Comparison of ENCODE assay signal across 21 cellular contexts in the genomic region with DNA sequence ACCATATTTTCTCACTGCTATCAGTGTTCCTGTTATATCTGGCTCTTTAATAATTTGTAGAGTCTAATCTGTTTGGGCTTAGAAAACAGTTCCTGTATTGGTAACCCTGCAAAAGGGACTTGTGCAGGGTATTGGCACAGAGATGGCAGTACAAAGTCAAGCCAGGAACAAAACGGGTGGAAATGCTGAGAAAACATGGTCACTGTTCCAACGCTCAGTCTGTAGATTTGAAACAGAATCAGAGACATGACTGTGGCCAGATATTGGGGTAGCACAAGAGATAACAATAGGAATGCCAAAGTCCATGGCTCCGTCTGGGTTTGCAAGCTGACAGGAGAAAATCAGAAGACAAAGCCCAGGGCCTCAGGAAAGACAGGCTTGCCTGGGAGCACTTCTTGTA.
"Had no signal": no experiment of that assay in that cellular context is flagged by ENCODE, and none has a peak within 500 bp of the region (broad histone marks: within the 10 kb centered on the region; RNA-seq: fewer than 3 reads in every experiment).

No MANE protein-coding gene starts in this region.

- H3K27me3 ChIP-seq: breast epithelium, foreskin keratinocyte, suprapubic skin, upper lobe of right lung had no signal

- H3K4me1 ChIP-seq: breast epithelium, foreskin keratinocyte, suprapubic skin, upper lobe of right lung had no signal

- DNase-seq: activated B cell treated with CpG ODN at 0.5 μM for 24 hours; activated CD4-positive, alpha-beta memory T cell treated with anti-CD3 and anti-CD28 coated beads, Interleukin-2, amount 10 ng/mL, durations not matched to agents 7 days and 5 days; activated CD4-positive, alpha-beta T cell treated with anti-CD3 and anti-CD28 coated beads for 48 hours; activated naive CD4-positive, alpha-beta T cell treated with anti-CD3 and anti-CD28 coated beads for 36 hours; activated T-cell treated with anti-CD3 and anti-CD28 coated beads, Interleukin-2, amount 50 U/mL, for 24 hours; anterior cingulate cortex; effector CD8-positive, alpha-beta T cell; foreskin keratinocyte; kidney glomerular epithelial cell; mesenchymal stem cell; natural killer cell; stimulated activated CD4-positive, alpha-beta T cell treated with anti-CD3 and anti-CD28 coated beads, Interleukin-15, amount 100 ng/mL, for 24 hours; stimulated activated CD4-positive, alpha-beta T cell treated with anti-CD3 and anti-CD28 coated beads, Interleukin-2, amount 100 ng/mL, for 48 hours; T-helper 1 cell; T-helper 9 cell; upper lobe of right lung had no signal

- H3K27ac Mint-ChIP-seq: activated B cell treated with CpG ODN at 0.5 μM for 24 hours; activated CD4-positive, alpha-beta memory T cell treated with anti-CD3 and anti-CD28 coated beads, Interleukin-2, amount 10 ng/mL, durations not matched to agents 7 days and 5 days; activated naive CD4-positive, alpha-beta T cell treated with anti-CD3 and anti-CD28 coated beads for 36 hours; activated T-cell treated with anti-CD3 and anti-CD28 coated beads, Interleukin-2, amount 50 U/mL, for 24 hours; dendritic cell treated with granulocyte-macrophage colony-stimulating factor and Interleukin-4, amounts not matched to agents 40 ng/mL and 50 ng/mL, for 4 days; natural killer cell; stimulated activated naive CD8-positive, alpha-beta T cell treated with anti-CD3 and anti-CD28 coated beads, Interleukin-15, Interleukin-2, amounts not matched to agents 100 ng/mL and 50 ng/mL, for 24 hours had no signal

- H3K4me1 Mint-ChIP-seq: activated B cell treated with CpG ODN at 0.5 μM for 24 hours; activated CD4-positive, alpha-beta memory T cell treated with anti-CD3 and anti-CD28 coated beads, Interleukin-2, amount 10 ng/mL, durations not matched to agents 7 days and 5 days; natural killer cell had no signal

- H3K27ac ChIP-seq: breast epithelium, foreskin keratinocyte, SK-N-MC, suprapubic skin, upper lobe of right lung had no signal

- H3K27me3 Mint-ChIP-seq: activated B cell treated with CpG ODN at 0.5 μM for 24 hours; activated CD4-positive, alpha-beta memory T cell treated with anti-CD3 and anti-CD28 coated beads, Interleukin-2, amount 10 ng/mL, durations not matched to agents 7 days and 5 days; activated T-cell treated with anti-CD3 and anti-CD28 coated beads, Interleukin-2, amount 50 U/mL, for 24 hours; dendritic cell treated with granulocyte-macrophage colony-stimulating factor and Interleukin-4, amounts not matched to agents 40 ng/mL and 50 ng/mL, for 4 days; stimulated activated naive CD8-positive, alpha-beta T cell treated with anti-CD3 and anti-CD28 coated beads, Interleukin-15, Interleukin-2, amounts not matched to agents 100 ng/mL and 50 ng/mL, for 24 hours had no signal

- H3K4me3 ChIP-seq: breast epithelium, SK-N-MC, suprapubic skin, upper lobe of right lung had no signal

- H3K36me3 Mint-ChIP-seq: natural killer cell had no signal

- H3K36me3 ChIP-seq: breast epithelium, suprapubic skin, upper lobe of right lung had no signal

- H3K9me3 Mint-ChIP-seq: dendritic cell treated with granulocyte-macrophage colony-stimulating factor and Interleukin-4, amounts not matched to agents 40 ng/mL and 50 ng/mL, for 4 days had no signal

- H3K9me3 ChIP-seq: breast epithelium, suprapubic skin, upper lobe of right lung had no signal

- H3K4me3 Mint-ChIP-seq: activated B cell treated with CpG ODN at 0.5 μM for 24 hours; activated CD4-positive, alpha-beta memory T cell treated with anti-CD3 and anti-CD28 coated beads, Interleukin-2, amount 10 ng/mL, durations not matched to agents 7 days and 5 days; activated naive CD4-positive, alpha-beta T cell treated with anti-CD3 and anti-CD28 coated beads for 36 hours; activated T-cell treated with anti-CD3 and anti-CD28 coated beads, Interleukin-2, amount 50 U/mL, for 24 hours; dendritic cell treated with granulocyte-macrophage colony-stimulating factor and Interleukin-4, amounts not matched to agents 40 ng/mL and 50 ng/mL, for 4 days; natural killer cell; stimulated activated naive CD8-positive, alpha-beta T cell treated with anti-CD3 and anti-CD28 coated beads, Interleukin-15, Interleukin-2, amounts not matched to agents 100 ng/mL and 50 ng/mL, for 24 hours had no signal
